Comparison of ENCODE assay signal across 19 cellular contexts in genomic region chr18:27871731-27872130, GRCh38.
DNase-seq lines count a peak whose midpoint lies in the region; ATAC-seq lines count a peak whose summit lies in the region.
"Had no signal": no experiment of that assay in that cellular context is flagged by ENCODE, and none has a peak within 500 bp of the region (broad histone marks: within the 10 kb centered on the region; RNA-seq: fewer than 3 reads in every experiment).

No MANE protein-coding gene starts in this region.

- ATAC-seq in HG02571 (IDR thresholded peaks at IDR 0.05; ENCODE audit: unreplicated experiment) (no peak), HG03097 (IDR thresholded peaks at IDR 0.05; ENCODE audit: low FRiP score, unreplicated experiment) (no peak)
- ATAC-seq: body of pancreas, lower lobe of right lung had no signal

- peak; percentile 37 for DNase-seq in DMS53 treated with DMSO at 0.1 percent for 48 hours (lab: John Stamatoyannopoulos, UW; ENCODE audit: unreplicated experiment)
- peak; percentile 88 for DNase-seq in NCI-H1105 treated with DMSO at 0.1 percent for 48 hours (lab: John Stamatoyannopoulos, UW)
- DNase-seq in NCI-H510A (lab: John Stamatoyannopoulos, UW) = peak; percentile 84
- peak; percentile 49 for DNase-seq in cerebellum (ENCODE audit: low spot score)
- no peak for DNase-seq in GF-D8 (lab: John Stamatoyannopoulos, UW)
- DNase-seq in T-helper 1 cell = no peak
- DNase-seq: activated CD4-positive, alpha-beta T cell treated with anti-CD3 and anti-CD28 coated beads for 1 hour; activated gamma-delta T cell treated with Interleukin-2 at 50 U/mL for 16 hours; activated T-cell treated with anti-CD3 and anti-CD28 coated beads, Interleukin-2, amount 50 U/mL, for 24 hours; body of pancreas; glutamatergic neuron; lower lobe of right lung; MG63; NCI-H2081 treated with DMSO at 0.1 percent for 48 hours; NK-92 treated with Interleukin-12 subunit alpha and Interleukin-12 subunit beta, amount 100 ng/mL, for 24 hours; sigmoid colon; stimulated activated CD4-positive, alpha-beta T cell treated with anti-CD3 and anti-CD28 coated beads, Interleukin-15, amount 100 ng/mL, for 24 hours had no signal

Comparison
In these comparisons a context has a peak if more than half of its experiments do, and no peak if none do; other contexts are left out.
1. DNase-seq: peak in DMS53 treated with DMSO at 0.1 percent for 48 hours (single experiment), NCI-H1105 treated with DMSO at 0.1 percent for 48 hours (single experiment), NCI-H510A (single experiment) and cerebellum (single experiment); none in GF-D8 (single experiment) and T-helper 1 cell (0 of 5).